In the genomic region with DNA sequence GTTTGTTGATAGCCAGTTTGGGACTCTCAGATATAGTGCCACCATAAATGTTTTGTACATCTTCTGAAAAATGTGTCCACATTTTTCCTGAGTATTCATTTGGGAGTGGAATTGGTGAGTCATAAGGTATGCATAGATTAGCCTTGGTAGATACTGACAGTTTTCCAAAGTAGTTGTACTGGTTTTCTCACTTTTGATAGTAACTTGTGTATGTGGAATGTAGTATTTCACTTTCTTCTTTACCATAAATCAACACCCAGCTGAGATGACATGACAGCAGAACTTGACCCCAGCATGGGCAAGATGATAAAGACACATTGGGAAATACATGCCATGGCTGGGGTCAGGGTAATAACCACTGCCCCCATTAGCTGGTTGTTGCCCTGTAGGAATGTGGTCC, we compare ENCODE assay signal across 1 cellular context.
TF ChIP-seq lines count a peak whose summit lies in the region.

No MANE protein-coding gene starts in this region.

TF ChIP-seq in GM23338, 12 proteins besides CTCF, POLR2A, EP300 and RAD21 (continued from another document):
- TF ChIP-seq, protein P1, sequence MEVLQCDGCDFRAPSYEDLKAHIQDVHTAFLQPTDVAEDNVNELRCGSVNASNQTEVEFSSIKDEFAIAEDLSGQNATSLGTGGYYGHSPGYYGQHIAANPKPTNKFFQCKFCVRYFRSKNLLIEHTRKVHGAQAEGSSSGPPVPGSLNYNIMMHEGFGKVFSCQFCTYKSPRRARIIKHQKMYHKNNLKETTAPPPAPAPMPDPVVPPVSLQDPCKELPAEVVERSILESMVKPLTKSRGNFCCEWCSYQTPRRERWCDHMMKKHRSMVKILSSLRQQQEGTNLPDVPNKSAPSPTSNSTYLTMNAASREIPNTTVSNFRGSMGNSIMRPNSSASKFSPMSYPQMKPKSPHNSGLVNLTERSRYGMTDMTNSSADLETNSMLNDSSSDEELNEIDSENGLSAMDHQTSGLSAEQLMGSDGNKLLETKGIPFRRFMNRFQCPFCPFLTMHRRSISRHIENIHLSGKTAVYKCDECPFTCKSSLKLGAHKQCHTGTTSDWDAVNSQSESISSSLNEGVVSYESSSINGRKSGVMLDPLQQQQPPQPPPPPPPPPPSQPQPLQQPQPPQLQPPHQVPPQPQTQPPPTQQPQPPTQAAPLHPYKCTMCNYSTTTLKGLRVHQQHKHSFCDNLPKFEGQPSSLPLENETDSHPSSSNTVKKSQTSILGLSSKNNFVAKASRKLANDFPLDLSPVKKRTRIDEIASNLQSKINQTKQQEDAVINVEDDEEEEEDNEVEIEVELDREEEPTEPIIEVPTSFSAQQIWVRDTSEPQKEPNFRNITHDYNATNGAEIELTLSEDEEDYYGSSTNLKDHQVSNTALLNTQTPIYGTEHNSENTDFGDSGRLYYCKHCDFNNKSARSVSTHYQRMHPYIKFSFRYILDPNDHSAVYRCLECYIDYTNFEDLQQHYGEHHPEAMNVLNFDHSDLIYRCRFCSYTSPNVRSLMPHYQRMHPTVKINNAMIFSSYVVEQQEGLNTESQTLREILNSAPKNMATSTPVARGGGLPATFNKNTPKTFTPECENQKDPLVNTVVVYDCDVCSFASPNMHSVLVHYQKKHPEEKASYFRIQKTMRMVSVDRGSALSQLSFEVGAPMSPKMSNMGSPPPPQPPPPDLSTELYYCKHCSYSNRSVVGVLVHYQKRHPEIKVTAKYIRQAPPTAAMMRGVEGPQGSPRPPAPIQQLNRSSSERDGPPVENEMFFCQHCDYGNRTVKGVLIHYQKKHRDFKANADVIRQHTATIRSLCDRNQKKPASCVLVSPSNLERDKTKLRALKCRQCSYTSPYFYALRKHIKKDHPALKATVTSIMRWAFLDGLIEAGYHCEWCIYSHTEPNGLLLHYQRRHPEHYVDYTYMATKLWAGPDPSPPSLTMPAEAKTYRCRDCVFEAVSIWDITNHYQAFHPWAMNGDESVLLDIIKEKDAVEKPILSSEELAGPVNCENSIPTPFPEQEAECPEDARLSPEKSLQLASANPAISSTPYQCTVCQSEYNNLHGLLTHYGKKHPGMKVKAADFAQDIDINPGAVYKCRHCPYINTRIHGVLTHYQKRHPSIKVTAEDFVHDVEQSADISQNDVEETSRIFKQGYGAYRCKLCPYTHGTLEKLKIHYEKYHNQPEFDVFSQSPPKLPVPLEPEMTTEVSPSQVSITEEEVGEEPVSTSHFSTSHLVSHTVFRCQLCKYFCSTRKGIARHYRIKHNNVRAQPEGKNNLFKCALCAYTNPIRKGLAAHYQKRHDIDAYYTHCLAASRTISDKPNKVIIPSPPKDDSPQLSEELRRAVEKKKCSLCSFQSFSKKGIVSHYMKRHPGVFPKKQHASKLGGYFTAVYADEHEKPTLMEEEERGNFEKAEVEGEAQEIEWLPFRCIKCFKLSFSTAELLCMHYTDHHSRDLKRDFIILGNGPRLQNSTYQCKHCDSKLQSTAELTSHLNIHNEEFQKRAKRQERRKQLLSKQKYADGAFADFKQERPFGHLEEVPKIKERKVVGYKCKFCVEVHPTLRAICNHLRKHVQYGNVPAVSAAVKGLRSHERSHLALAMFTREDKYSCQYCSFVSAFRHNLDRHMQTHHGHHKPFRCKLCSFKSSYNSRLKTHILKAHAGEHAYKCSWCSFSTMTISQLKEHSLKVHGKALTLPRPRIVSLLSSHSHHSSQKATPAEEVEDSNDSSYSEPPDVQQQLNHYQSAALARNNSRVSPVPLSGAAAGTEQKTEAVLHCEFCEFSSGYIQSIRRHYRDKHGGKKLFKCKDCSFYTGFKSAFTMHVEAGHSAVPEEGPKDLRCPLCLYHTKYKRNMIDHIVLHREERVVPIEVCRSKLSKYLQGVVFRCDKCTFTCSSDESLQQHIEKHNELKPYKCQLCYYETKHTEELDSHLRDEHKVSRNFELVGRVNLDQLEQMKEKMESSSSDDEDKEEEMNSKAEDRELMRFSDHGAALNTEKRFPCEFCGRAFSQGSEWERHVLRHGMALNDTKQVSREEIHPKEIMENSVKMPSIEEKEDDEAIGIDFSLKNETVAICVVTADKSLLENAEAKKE (CRISPR knock-in tag; IDR thresholded peaks at IDR 0.05): no peak
- no peak for TF ChIP-seq EZH2phosphoT487 (IDR thresholded peaks at IDR 0.05; ENCODE audit: unreplicated experiment)
- TF ChIP-seq, protein P2, sequence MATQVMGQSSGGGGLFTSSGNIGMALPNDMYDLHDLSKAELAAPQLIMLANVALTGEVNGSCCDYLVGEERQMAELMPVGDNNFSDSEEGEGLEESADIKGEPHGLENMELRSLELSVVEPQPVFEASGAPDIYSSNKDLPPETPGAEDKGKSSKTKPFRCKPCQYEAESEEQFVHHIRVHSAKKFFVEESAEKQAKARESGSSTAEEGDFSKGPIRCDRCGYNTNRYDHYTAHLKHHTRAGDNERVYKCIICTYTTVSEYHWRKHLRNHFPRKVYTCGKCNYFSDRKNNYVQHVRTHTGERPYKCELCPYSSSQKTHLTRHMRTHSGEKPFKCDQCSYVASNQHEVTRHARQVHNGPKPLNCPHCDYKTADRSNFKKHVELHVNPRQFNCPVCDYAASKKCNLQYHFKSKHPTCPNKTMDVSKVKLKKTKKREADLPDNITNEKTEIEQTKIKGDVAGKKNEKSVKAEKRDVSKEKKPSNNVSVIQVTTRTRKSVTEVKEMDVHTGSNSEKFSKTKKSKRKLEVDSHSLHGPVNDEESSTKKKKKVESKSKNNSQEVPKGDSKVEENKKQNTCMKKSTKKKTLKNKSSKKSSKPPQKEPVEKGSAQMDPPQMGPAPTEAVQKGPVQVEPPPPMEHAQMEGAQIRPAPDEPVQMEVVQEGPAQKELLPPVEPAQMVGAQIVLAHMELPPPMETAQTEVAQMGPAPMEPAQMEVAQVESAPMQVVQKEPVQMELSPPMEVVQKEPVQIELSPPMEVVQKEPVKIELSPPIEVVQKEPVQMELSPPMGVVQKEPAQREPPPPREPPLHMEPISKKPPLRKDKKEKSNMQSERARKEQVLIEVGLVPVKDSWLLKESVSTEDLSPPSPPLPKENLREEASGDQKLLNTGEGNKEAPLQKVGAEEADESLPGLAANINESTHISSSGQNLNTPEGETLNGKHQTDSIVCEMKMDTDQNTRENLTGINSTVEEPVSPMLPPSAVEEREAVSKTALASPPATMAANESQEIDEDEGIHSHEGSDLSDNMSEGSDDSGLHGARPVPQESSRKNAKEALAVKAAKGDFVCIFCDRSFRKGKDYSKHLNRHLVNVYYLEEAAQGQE (IDR thresholded peaks at IDR 0.05; ENCODE audit: unreplicated experiment): no peak
